ENCODE assay signal across 10 cellular contexts in the genomic region with DNA sequence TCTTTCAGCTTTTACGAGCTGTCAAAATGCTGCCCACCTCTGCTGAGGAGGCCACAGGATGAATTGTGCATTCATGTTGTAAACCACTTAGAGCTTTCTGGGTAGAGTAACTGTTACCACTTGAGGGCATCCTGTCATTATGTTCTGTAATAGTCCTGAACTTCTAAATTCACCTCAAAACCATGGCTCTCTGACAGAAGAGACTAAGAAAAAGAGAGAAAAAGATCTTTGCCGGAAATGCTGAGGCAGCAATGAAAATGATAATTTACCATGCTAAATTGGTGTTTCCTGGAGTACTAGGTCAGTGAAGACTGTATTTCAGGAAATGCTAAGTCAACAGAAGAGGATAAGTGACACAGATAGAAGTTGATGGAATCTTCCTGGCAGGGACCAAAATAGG.
DNase-seq lines count a peak whose midpoint lies in the region; ATAC-seq and TF ChIP-seq lines count a peak whose summit lies in the region.
"Had no signal": no experiment of that assay in that cellular context is flagged by ENCODE, and none has a peak within 500 bp of the region (broad histone marks: within the 10 kb centered on the region; RNA-seq: fewer than 3 reads in every experiment).

No MANE protein-coding gene starts in this region.

- no peak overlapping the region for H3K4me2 ChIP-seq in Karpas-422 (ENCODE audit: low read depth, low read length, poor library complexity, severe bottlenecking)

- H3K27me3 ChIP-seq in heart left ventricle: no peaks in the 10 kb centered on the region
- no peaks in the 10 kb centered on the region for H3K27me3 ChIP-seq in CD8-positive, alpha-beta memory T cell (ENCODE audit: insufficient read depth, low read length, poor library complexity, severe bottlenecking)
- H3K27me3 ChIP-seq in Karpas-422 (ENCODE audit: low read length): no peaks in the 10 kb centered on the region

- ATAC-seq in heart left ventricle: peak in 1 of 4 donors; percentile 50

- TF ChIP-seq POLR2A in heart left ventricle (IDR thresholded peaks at IDR 0.05): no peak

- no peaks in the 10 kb centered on the region for H3K36me3 Mint-ChIP-seq in CD8-positive, alpha-beta memory T cell

- intact Hi-C loops in heart left ventricle (cut with DNase I): loop anchor here in 1 of 10 donors (10.0 kb wide), 1 partner anchor 935 kb away; no protein-coding TSS in a partner anchor
- intact Hi-C loops in cardiac septum (cut with DNase I): no loop called here

- no peaks in the 10 kb centered on the region for H3K9me3 ChIP-seq in heart left ventricle
- H3K9me3 ChIP-seq in CD8-positive, alpha-beta memory T cell (ENCODE audit: low read length): no peaks in the 10 kb centered on the region
- peaks cover 9% of the 10 kb centered on the region for H3K9me3 ChIP-seq in Karpas-422 (ENCODE audit: low read length)

- peaks cover 4 to 46% (median 12%) of the 10 kb centered on the region in 5 donors for H3K9me3 Mint-ChIP-seq in CD8-positive, alpha-beta memory T cell

- WGBS in heart left ventricle, 4 donors: 37 to 61% (median 43%) methylated on average over 2 of the region's 2 CpGs

- H4K20me1 ChIP-seq in Karpas-422 (ENCODE audit: insufficient read depth, low read depth, low read length): no peaks in the 10 kb centered on the region

- CTCF ChIA-PET in CD8-positive, alpha-beta memory T cell (lab: Charles Lee): no interaction called here

- H3K79me2 ChIP-seq in Karpas-422 (ENCODE audit: low read length): no peaks in the 10 kb centered on the region

- H3K4me1 Mint-ChIP-seq in CD8-positive, alpha-beta memory T cell: no peaks in the 10 kb centered on the region

- H3K9me2 ChIP-seq in Karpas-422 (replicated peaks; ENCODE audit: insufficient read depth, low read length): no peaks in the 10 kb centered on the region

- no peak overlapping the region for H3K27ac ChIP-seq in heart left ventricle
- no peak overlapping the region for H3K27ac ChIP-seq in CD8-positive, alpha-beta memory T cell (ENCODE audit: low read depth, low read length)
- H3K27ac ChIP-seq in Karpas-422 (ENCODE audit: low read length): no peak overlapping the region
- H3K27ac ChIP-seq: coronary artery had no signal

- DNase-seq in heart left ventricle (no peak), cardiac septum (ENCODE audit: low spot score) (no peak), RKO (ENCODE audit: low spot score) (peak; percentile 11), fibroblast of peridontal ligament (ENCODE audit: extremely low read depth) (peak; percentile 89), superior temporal gyrus (ENCODE audit: extremely low spot score) (peak; percentile 49), Karpas-422 (no peak), SIG-M5 treated with dmso at 0.1 percent for 504 hours (lab: John Stamatoyannopoulos, UW; ENCODE audit: unreplicated experiment) (no peak)
- DNase-seq in CD8-positive, alpha-beta memory T cell: no peak
- DNase-seq: activated CD8-positive, alpha-beta memory T cell treated with anti-CD3 and anti-CD28 coated beads, Interleukin-2, amount 50 U/mL, for 48 hours had no signal

- TF ChIP-seq CTCF in heart left ventricle (IDR thresholded peaks at IDR 0.05): peak in 7 of 12 donors; percentile 6 to 47 (median 26)

- H3K4me1 ChIP-seq in heart left ventricle (peaks cover 0 to 7% (median 0%) of the 10 kb centered on the region in 12 donors), Karpas-422 (ENCODE audit: low read length) (no peaks in the 10 kb centered on the region)
- no peaks in the 10 kb centered on the region for H3K4me1 ChIP-seq in CD8-positive, alpha-beta memory T cell (ENCODE audit: insufficient read depth, low read length)

- H2AFZ ChIP-seq in Karpas-422 (ENCODE audit: low read length): no peak overlapping the region

- no peak overlapping the region for H3K27ac Mint-ChIP-seq in CD8-positive, alpha-beta memory T cell

- H3K4me3 Mint-ChIP-seq in CD8-positive, alpha-beta memory T cell: no peak overlapping the region

- H3K9ac ChIP-seq in Karpas-422 (ENCODE audit: low read length): no peak overlapping the region

- POLR2A ChIA-PET in CD8-positive, alpha-beta memory T cell (lab: Charles Lee): no interaction called here

- H3K27me3 Mint-ChIP-seq in CD8-positive, alpha-beta memory T cell: peaks cover 0 to 1% of the 10 kb centered on the region in 2 donors

- H3K36me3 ChIP-seq in heart left ventricle: no peaks in the 10 kb centered on the region
- no peaks in the 10 kb centered on the region for H3K36me3 ChIP-seq in CD8-positive, alpha-beta memory T cell (ENCODE audit: insufficient read depth, low read length)
- no peaks in the 10 kb centered on the region for H3K36me3 ChIP-seq in Karpas-422 (ENCODE audit: insufficient read depth, low read length)

- H3K4me3 ChIP-seq in heart left ventricle: no peak overlapping the region
- no peak overlapping the region for H3K4me3 ChIP-seq in CD8-positive, alpha-beta memory T cell (ENCODE audit: low read length)
- no peak overlapping the region for H3K4me3 ChIP-seq in Karpas-422 (ENCODE audit: low read length)
- H3K4me3 ChIP-seq: coronary artery had no signal

Comparison
In these comparisons a context has a peak if more than half of its experiments do, and no peak if none do; other contexts are left out.
1. DNase-seq: peak in RKO (single experiment), fibroblast of peridontal ligament (single experiment) and superior temporal gyrus (single experiment); none in heart left ventricle (0 of 5), cardiac septum (single experiment), CD8-positive, alpha-beta memory T cell (0 of 5), Karpas-422 (single experiment) and SIG-M5 treated with dmso at 0.1 percent for 504 hours (single experiment).